Comparison of ENCODE assay signal across 12 cellular contexts in genomic region chr22:26617251-26618199, GRCh38. TPM values are rescaled to one million over a fixed set of nuclear protein-coding genes. Genes with fewer than 3 reads are reported as not detected.
DNase-seq lines count a peak whose midpoint lies in the region; ATAC-seq and TF ChIP-seq lines count a peak whose summit lies in the region.
"Had no signal": no experiment of that assay in that cellular context is flagged by ENCODE, and none has a peak within 500 bp of the region (broad histone marks: within the 10 kb centered on the region; RNA-seq: fewer than 3 reads in every experiment).

TSS of gene CRYBB1 (minus strand) at chr22:26618027. CDS start at chr22:26616319, 1,708 bp downstream.

- H3K9me3 ChIP-seq in OCI-LY7 (ENCODE audit: low read length) (no peaks in the 10 kb centered on the region), neutrophil (no peaks in the 10 kb centered on the region)
- H3K9me3 ChIP-seq: vagina had no signal

- TF ChIP-seq CTCF in OCI-LY7 (conservative IDR thresholded peaks at IDR 0.05; ENCODE audit: low read length) (no peak), neutrophil (IDR thresholded peaks at IDR 0.05) (no peak), dorsolateral prefrontal cortex (IDR thresholded peaks at IDR 0.05 in 54 of 56, conservative IDR thresholded peaks at IDR 0.05 in 2 of 56; ENCODE audit: low read depth in 1 of 56, partially characterized antibody in 56 of 56) (no peak)

- H3K36me3 ChIP-seq in OCI-LY7 (ENCODE audit: insufficient read depth, low read length): no peaks in the 10 kb centered on the region
- no peaks in the 10 kb centered on the region for H3K36me3 ChIP-seq in neutrophil
- H3K36me3 ChIP-seq: vagina had no signal

- CTCF ChIA-PET in OCI-LY7 (lab: Charles Lee; ENCODE audit: unreplicated experiment): no interaction called here

- H2AFZ ChIP-seq in OCI-LY7 (ENCODE audit: low read length): peak within 1 kb of the TSS; percentile 21; the same call in 1 of the 2 replicates

- H3K9me2 ChIP-seq in OCI-LY7 (ENCODE audit: insufficient read depth, low read length): no peaks in the 10 kb centered on the region

- peak within 1 kb of the TSS; percentile 55 for H3K4me2 ChIP-seq in OCI-LY7 (ENCODE audit: low read length)

- no peak for ATAC-seq in HG03571 (IDR thresholded peaks at IDR 0.05; ENCODE audit: unreplicated experiment)

- H3K27me3 ChIP-seq in neutrophil: no peaks in the 10 kb centered on the region
- H3K27me3 ChIP-seq in dorsolateral prefrontal cortex: peaks cover 0 to 7% (median 0%) of the 10 kb centered on the region in 45 donors
- H3K27me3 ChIP-seq: vagina had no signal

- H4K20me1 ChIP-seq in OCI-LY7 (ENCODE audit: insufficient read depth, low read length): no peaks in the 10 kb centered on the region

- POLR2A ChIA-PET in OCI-LY7 (lab: Charles Lee): interaction anchor here (1.0 to 1.2 kb wide), 3 partner anchors 10 to 53 kb away, joined by 3 to 4 read pairs (median 4); no protein-coding TSS in a partner anchor

- intact Hi-C loops in OCI-LY7 (cut with micrococcal nuclease; ENCODE audit: unreplicated experiment) (no loop called here), dorsolateral prefrontal cortex (cut with DNase I) (no loop called here)

- H3K4me3 ChIP-seq in OCI-LY7 (ENCODE audit: low read depth, low read length, poor library complexity, severe bottlenecking) (no peak within 1 kb of the TSS), neutrophil (ENCODE audit: low read depth in 1 of 2, low read length in 1 of 2) (no peak within 1 kb of the TSS), dorsolateral prefrontal cortex (no peak within 1 kb of the TSS)
- H3K4me3 ChIP-seq: vagina had no signal

- peaks cover 42% of the 10 kb centered on the region for H3K4me1 ChIP-seq in OCI-LY7 (ENCODE audit: insufficient read depth, low read length, poor library complexity, severe bottlenecking)
- peaks cover 22 to 31% of the 10 kb centered on the region in 2 experiments for H3K4me1 ChIP-seq in neutrophil (ENCODE audit: control insufficient read depth in 1 of 2, insufficient read depth in 1 of 2, low read depth in 1 of 2, low read length in 1 of 2)
- H3K4me1 ChIP-seq: vagina had no signal

- DNase-seq in GM03348 (ENCODE audit: low spot score) (peak; percentile 65), OCI-LY7 (ENCODE audit: low spot score) (peak; percentile 56), fibroblast of peridontal ligament (ENCODE audit: extremely low read depth) (peak; percentile 44), NCI-H1105 (lab: John Stamatoyannopoulos, UW) (no peak), dorsolateral prefrontal cortex (no peak), NCI-H748 treated with DMSO at 0.1 percent for 48 hours (lab: John Stamatoyannopoulos, UW) (no peak)
- DNase-seq: activated T-cell treated with anti-CD3 and anti-CD28 coated beads, Interleukin-2, amount 50 U/mL, for 1 hour; effector CD8-positive, alpha-beta T cell; mammary epithelial cell had no signal

- H3K79me2 ChIP-seq in OCI-LY7 (ENCODE audit: insufficient read depth, low read depth, low read length): no peaks in the 10 kb centered on the region

- H3K27ac ChIP-seq in OCI-LY7 (ENCODE audit: low read depth, low read length, poor library complexity, severe bottlenecking) (peak within 1 kb of the TSS; percentile 10), neutrophil (peak within 1 kb of the TSS; percentile 62), dorsolateral prefrontal cortex (peak within 1 kb of the TSS in 16 of 59 donors; percentile 2 to 58 (median 34))
- H3K27ac ChIP-seq: vagina had no signal

- BruUV-seq in OCI-LY7 (replicated peaks; lab: Mats Ljungman, UMichigan): no TSS peak

RNA-seq across cellular contexts. Expression of gene CRYBB1, which starts in this region (rescaled TPM):
- 0.21 and 0.35 TPM in 2 replicates for total RNA-seq in OCI-LY7 (2014; rRNA removed; shearing (Covaris generic))
- total RNA-seq in OCI-LY7 (2022) (0.61 TPM in 1 of 2 replicates, not detected in the other), dorsolateral prefrontal cortex (1 to 10 TPM in 78 of 120 experiments, under 1 TPM in 27, not detected in 15; 0.47 to 4.9 (median 1.6) TPM)
- total RNA-seq: mammary epithelial cell, vagina had no signal

Comparison
In these comparisons a context has a peak if more than half of its experiments do, and no peak if none do; other contexts are left out.
1. Peak in DNase-seq, H3K27ac ChIP-seq and H3K4me2 ChIP-seq in OCI-LY7; RNA of the gene not detected or under 1 TPM.
2. DNase-seq: peak in GM03348 (single experiment) and fibroblast of peridontal ligament (single experiment); none in NCI-H1105 (single experiment), dorsolateral prefrontal cortex (0 of 10) and NCI-H748 treated with DMSO at 0.1 percent for 48 hours (single experiment).